ENCODE assay signal across 11 cellular contexts in the genomic region with DNA sequence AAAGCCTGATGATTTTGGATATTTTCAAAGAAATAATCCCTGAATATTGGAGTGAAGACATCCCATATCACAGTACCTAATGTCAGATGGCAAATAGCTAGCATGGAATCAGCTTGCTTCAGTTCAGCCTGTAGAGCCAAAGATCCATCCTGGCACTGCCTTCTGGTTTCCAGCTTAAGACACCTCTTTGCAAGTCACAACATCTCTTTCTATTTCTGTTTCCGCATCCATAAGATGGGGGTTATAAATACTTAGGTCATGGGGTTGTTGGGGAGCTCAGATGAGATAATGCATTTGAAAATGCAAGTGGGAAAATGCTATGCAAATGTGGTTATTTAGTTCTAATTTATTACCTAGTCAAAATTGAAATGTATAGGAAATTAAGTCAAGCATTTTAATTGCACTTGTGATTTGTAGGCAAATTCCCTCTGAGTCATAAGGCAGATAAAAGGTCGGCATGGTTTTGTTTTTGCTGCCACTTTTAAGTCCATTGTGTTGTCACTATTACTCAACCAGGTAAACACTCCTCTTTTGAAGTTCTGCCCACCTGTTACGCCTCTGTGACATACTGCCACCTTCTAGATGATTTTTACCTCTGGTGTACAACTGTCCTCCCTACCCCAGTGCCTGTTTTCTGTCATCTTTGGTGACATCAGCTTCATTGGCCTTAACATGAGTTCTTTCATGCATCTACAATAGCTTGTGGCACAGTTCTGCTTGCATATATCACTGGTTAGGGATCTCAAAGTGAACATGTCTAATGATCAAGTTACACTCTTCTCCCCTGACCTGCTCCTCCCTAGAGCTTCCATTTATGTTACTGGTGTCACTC.
DNase-seq lines count a peak whose midpoint lies in the region; ATAC-seq and FAIRE-seq lines count a peak whose summit lies in the region.
"Had no signal": no experiment of that assay in that cellular context is flagged by ENCODE, and none has a peak within 500 bp of the region (broad histone marks: within the 10 kb centered on the region; RNA-seq: fewer than 3 reads in every experiment).

No MANE protein-coding gene starts in this region.

- peak; percentile 87 to 89 for ATAC-seq in activated T-cell treated with anti-CD3 and anti-CD28 coated beads, Interleukin-2, amount 50 U/mL, for 4 hours
- ATAC-seq in HG03469 (IDR thresholded peaks at IDR 0.05; ENCODE audit: unreplicated experiment): peak; percentile 49
- ATAC-seq in HG02763 (IDR thresholded peaks at IDR 0.05; ENCODE audit: unreplicated experiment): no peak

- no peak for FAIRE-seq in urothelium cell line (lab: Jason Lieb, UNC)

- H3K4me1 Mint-ChIP-seq in activated T-cell treated with anti-CD3 and anti-CD28 coated beads, Interleukin-2, amount 50 U/mL, for 4 hours (ENCODE audit: low read depth): peaks cover 27% of the 10 kb centered on the region

- DNase-seq in activated T-cell treated with anti-CD3 and anti-CD28 coated beads, Interleukin-2, amount 50 U/mL, for 4 hours: no peak
- no peak for DNase-seq in activated T-cell treated with anti-CD3 and anti-CD28 coated beads, Interleukin-2, amount 50 U/mL, for 1 hour
- DNase-seq in NCI-H748 treated with DMSO at 0.1 percent for 48 hours (lab: John Stamatoyannopoulos, UW): peak; percentile 90
- peak; percentile 62 for DNase-seq in renal cortical epithelial cell (ENCODE audit: low read depth)
- DNase-seq in NAMALWA (ENCODE audit: low spot score): no peak
- no peak for DNase-seq in urothelium cell line (ENCODE audit: low spot score)
- DNase-seq: AML-193; effector CD8-positive, alpha-beta T cell; stimulated activated CD4-positive, alpha-beta T cell treated with anti-CD3 and anti-CD28 coated beads, Interleukin-12 subunit alpha, Interleukin-12 subunit beta, amount 100 ng/mL, for 4 hours had no signal

- no peak overlapping the region for H3K4me3 Mint-ChIP-seq in activated T-cell treated with anti-CD3 and anti-CD28 coated beads, Interleukin-2, amount 50 U/mL, for 4 hours

- no peaks in the 10 kb centered on the region for H3K27me3 Mint-ChIP-seq in activated T-cell treated with anti-CD3 and anti-CD28 coated beads, Interleukin-2, amount 50 U/mL, for 4 hours (ENCODE audit: low read depth)

- H3K36me3 Mint-ChIP-seq in activated T-cell treated with anti-CD3 and anti-CD28 coated beads, Interleukin-2, amount 50 U/mL, for 4 hours (ENCODE audit: insufficient read depth): peaks cover 39% of the 10 kb centered on the region

- H3K9me3 Mint-ChIP-seq in activated T-cell treated with anti-CD3 and anti-CD28 coated beads, Interleukin-2, amount 50 U/mL, for 4 hours: no peaks in the 10 kb centered on the region

Comparison
In these comparisons a context has a peak if more than half of its experiments do, and no peak if none do; other contexts are left out.
1. DNase-seq: peak in NCI-H748 treated with DMSO at 0.1 percent for 48 hours (single experiment) and renal cortical epithelial cell (single experiment); none in activated T-cell treated with anti-CD3 and anti-CD28 coated beads, Interleukin-2, amount 50 U/mL, for 4 hours (single experiment), activated T-cell treated with anti-CD3 and anti-CD28 coated beads, Interleukin-2, amount 50 U/mL, for 1 hour (single experiment), NAMALWA (single experiment) and urothelium cell line (single experiment).